Comparison of ENCODE assay signal across 17 cellular contexts in the genomic region with DNA sequence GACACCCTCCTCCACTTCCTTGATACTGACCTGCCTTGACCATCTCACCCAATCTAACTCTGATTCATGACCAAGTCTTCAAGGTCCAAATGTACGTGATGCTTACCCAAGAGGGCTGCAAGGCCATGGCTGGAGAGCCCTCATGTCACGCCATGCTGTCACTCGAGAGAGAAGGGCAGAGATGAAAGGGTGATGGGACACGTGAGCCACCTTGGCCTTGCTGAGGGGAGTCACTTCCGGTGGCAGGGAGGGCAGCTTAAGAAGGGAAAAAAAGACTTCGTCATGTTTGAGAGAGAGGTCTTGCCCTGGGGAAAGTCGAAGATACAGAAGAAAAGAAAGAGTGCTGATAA.
"Had no signal": no experiment of that assay in that cellular context is flagged by ENCODE, and none has a peak within 500 bp of the region (broad histone marks: within the 10 kb centered on the region; RNA-seq: fewer than 3 reads in every experiment).

No MANE protein-coding gene starts in this region.

- H2AFZ ChIP-seq: parathyroid adenoma had no signal

- H3K9ac ChIP-seq: parathyroid adenoma had no signal

- H3K4me3 ChIP-seq: colonic mucosa had no signal

- H3K9me3 Mint-ChIP-seq: activated CD4-positive, alpha-beta memory T cell treated with anti-CD3 and anti-CD28 coated beads, Interleukin-2, amount 10 ng/mL, durations not matched to agents 7 days and 5 days; activated naive CD4-positive, alpha-beta T cell treated with anti-CD3 and anti-CD28 coated beads, Interleukin-2, amount 50 U/mL, for 24 hours; activated T-cell treated with anti-CD3 and anti-CD28 coated beads, Interleukin-2, amount 50 U/mL, for 4 hours; naive B cell; WTC11 had no signal

- H3K4me3 Mint-ChIP-seq: activated CD4-positive, alpha-beta memory T cell treated with anti-CD3 and anti-CD28 coated beads, Interleukin-2, amount 10 ng/mL, durations not matched to agents 7 days and 5 days; activated naive CD4-positive, alpha-beta T cell treated with anti-CD3 and anti-CD28 coated beads, Interleukin-2, amount 50 U/mL, for 24 hours; activated T-cell treated with anti-CD3 and anti-CD28 coated beads, Interleukin-2, amount 50 U/mL, for 4 hours; WTC11 had no signal

- H3K27ac Mint-ChIP-seq: WTC11 had no signal

- H3K27me3 Mint-ChIP-seq: naive B cell had no signal

- H3K27ac ChIP-seq: colonic mucosa, neutrophil, parathyroid adenoma had no signal

- DNase-seq: activated CD4-positive, alpha-beta memory T cell treated with anti-CD3 and anti-CD28 coated beads, Interleukin-2, amount 10 ng/mL, durations not matched to agents 7 days and 5 days; activated CD4-positive, alpha-beta T cell treated with anti-CD3 and anti-CD28 coated beads for 4 hours; activated effector memory CD4-positive, alpha-beta T cell treated with Interleukin-2 at 50 U/mL for 16 hours; activated T-cell treated with anti-CD3 and anti-CD28 coated beads, Interleukin-2, amount 50 U/mL, for 4 hours; caudate nucleus; colonic mucosa; hippocampal formation; naive B cell; retina; stimulated activated CD4-positive, alpha-beta T cell treated with anti-CD3 and anti-CD28 coated beads, Interleukin-4, amount 100 ng/mL, for 4 hours; stimulated activated CD8-positive, alpha-beta memory T cell treated with anti-CD3 and anti-CD28 coated beads, Interleukin-4, amount 100 ng/mL, for 48 hours; stimulated activated naive CD4-positive, alpha-beta T cell treated with Interleukin-2 at 50 U/mL for 16 hours; T-helper 2 cell had no signal

- H3K36me3 ChIP-seq: colonic mucosa, neutrophil had no signal

- ATAC-seq: activated T-cell treated with anti-CD3 and anti-CD28 coated beads, Interleukin-2, amount 50 U/mL, for 4 hours; WTC11 had no signal

- H3K27me3 ChIP-seq: colonic mucosa had no signal

- H3K9me3 ChIP-seq: colonic mucosa, neutrophil had no signal

- H3K36me3 Mint-ChIP-seq: activated naive CD4-positive, alpha-beta T cell treated with anti-CD3 and anti-CD28 coated beads, Interleukin-2, amount 50 U/mL, for 24 hours; naive B cell; WTC11 had no signal
